ENCODE assay signal across 21 cellular contexts in genomic region chr3:172073262-172073915, GRCh38. TPM values are rescaled to one million over a fixed set of nuclear protein-coding genes. Genes with fewer than 3 reads are reported as not detected.
A peak's percentile ranks its signal among the peaks of the same experiment; 100 is the strongest.
DNase-seq lines count a peak whose midpoint lies in the region; FAIRE-seq and TF ChIP-seq lines count a peak whose summit lies in the region.
"Had no signal": no experiment of that assay in that cellular context is flagged by ENCODE, and none has a peak within 500 bp of the region (broad histone marks: within the 10 kb centered on the region; RNA-seq: fewer than 3 reads in every experiment).

No MANE protein-coding gene starts in this region.

- H2BK5ac ChIP-seq in trophoblast cell (ENCODE audit: low read depth, low read length, poor library complexity) = no peak overlapping the region

- H2BK120ac ChIP-seq in trophoblast cell (ENCODE audit: insufficient read depth, low read length, poor library complexity) = no peak overlapping the region

- H3K4me2 ChIP-seq in astrocyte (ENCODE audit: low read length) (no peak overlapping the region), trophoblast cell (ENCODE audit: low read length) (no peak overlapping the region)
- H3K4me2 ChIP-seq: BLaER1 had no signal

- TF ChIP-seq CTCF in Calu3 (IDR thresholded peaks at IDR 0.05; ENCODE audit: unreplicated experiment) (no peak), astrocyte (IDR thresholded peaks at IDR 0.05; ENCODE audit: insufficient read depth, low read depth, low read length) (no peak), liver (IDR thresholded peaks at IDR 0.05; ENCODE audit: low read depth, low read length, missing input control) (peak; percentile 37)

- no TSS peak for BruUV-seq in Calu3 (replicated peaks; lab: Mats Ljungman, UMichigan)

- peaks cover 22% of the 10 kb centered on the region for H3K36me3 ChIP-seq in astrocyte (ENCODE audit: insufficient read depth, low read length)
- peaks cover 0 to 2% (median under 1%) of the 10 kb centered on the region in 4 donors for H3K36me3 ChIP-seq in liver (ENCODE audit: control insufficient read depth in 4 of 4, insufficient read depth in 3 of 4, low read depth in 1 of 4, low read length in 3 of 4)
- peaks cover 0 to 4% of the 10 kb centered on the region in 2 experiments for H3K36me3 ChIP-seq in trophoblast cell (ENCODE audit: control insufficient read depth in 1 of 2, insufficient read depth in 2 of 2, low read length in 2 of 2)

- H3K27ac ChIP-seq in astrocyte (ENCODE audit: low read depth, low read length) = no peak overlapping the region
- H3K27ac ChIP-seq in liver (ENCODE audit: low read depth in 1 of 2, low read length in 2 of 2) = peak overlapping the region; percentile 74 to 77
- H3K27ac ChIP-seq in trophoblast cell (ENCODE audit: low read depth, low read length) = no peak overlapping the region
- H3K27ac ChIP-seq: BLaER1, SJCRH30 had no signal

- no peak overlapping the region for H3K23ac ChIP-seq in trophoblast cell (ENCODE audit: low read length)

- H3K27ac Mint-ChIP-seq in Calu3 (ENCODE audit: unreplicated experiment) (peak overlapping the region; percentile 17), astrocyte (ENCODE audit: unreplicated experiment) (peak overlapping the region; percentile 6)
- H3K27ac Mint-ChIP-seq: memory B cell had no signal

- no peak overlapping the region for H3K18ac ChIP-seq in trophoblast cell (ENCODE audit: low read length)

- no peak overlapping the region for H4K12ac ChIP-seq in trophoblast cell (ENCODE audit: low read depth, low read length)

- no peak for FAIRE-seq in astrocyte (lab: Jason Lieb, UNC)

- H3K4me1 ChIP-seq in astrocyte (ENCODE audit: insufficient read depth, low read length) = peaks cover 3% of the 10 kb centered on the region
- peaks cover 14 to 76% (median 58%) of the 10 kb centered on the region in 4 donors for H3K4me1 ChIP-seq in liver (ENCODE audit: control insufficient read depth in 4 of 4, insufficient read depth in 4 of 4, low read length in 3 of 4)
- peaks cover 0 to 5% of the 10 kb centered on the region in 2 experiments for H3K4me1 ChIP-seq in trophoblast cell (ENCODE audit: control insufficient read depth in 1 of 2, insufficient read depth in 2 of 2, low read length in 2 of 2)
- H3K4me1 ChIP-seq: BLaER1 had no signal

- H3K9ac ChIP-seq in astrocyte (ENCODE audit: low read length) = no peak overlapping the region
- H3K9ac ChIP-seq in liver (ENCODE audit: low read depth in 1 of 2, low read length in 2 of 2) = peak overlapping the region in 1 of 2 donors; percentile 8
- H3K9ac ChIP-seq in trophoblast cell (ENCODE audit: low read length) = no peak overlapping the region
- H3K9ac ChIP-seq: BLaER1 had no signal

- peak; percentile 4 to 67 for TF ChIP-seq RAD21 in liver (IDR thresholded peaks at IDR 0.05)

- H3K4me3 Mint-ChIP-seq in Calu3 (ENCODE audit: low read depth, unreplicated experiment) (no peak overlapping the region), astrocyte (ENCODE audit: unreplicated experiment) (peak overlapping the region; percentile 29)
- H3K4me3 Mint-ChIP-seq: memory B cell had no signal

- no peak overlapping the region for H2BK12ac ChIP-seq in trophoblast cell (ENCODE audit: low read length)

- H2AK5ac ChIP-seq in trophoblast cell (ENCODE audit: low read length) = no peak overlapping the region

- peaks cover 84% of the 10 kb centered on the region for H3K36me3 Mint-ChIP-seq in Calu3 (ENCODE audit: insufficient read depth, unreplicated experiment)
- H3K36me3 Mint-ChIP-seq in astrocyte (ENCODE audit: low read depth, unreplicated experiment) = peaks cover 7% of the 10 kb centered on the region
- H3K36me3 Mint-ChIP-seq: memory B cell had no signal

- no peaks in the 10 kb centered on the region for H3K27me3 ChIP-seq in astrocyte (ENCODE audit: insufficient read depth, low read length)
- H3K27me3 ChIP-seq in liver (ENCODE audit: control insufficient read depth in 4 of 4, insufficient read depth in 4 of 4, low read length in 3 of 4) = no peaks in the 10 kb centered on the region
- H3K27me3 ChIP-seq in trophoblast cell (ENCODE audit: insufficient read depth, low read length) = no peaks in the 10 kb centered on the region
- H3K27me3 ChIP-seq: BLaER1, SJCRH30 had no signal

- H3K9me3 ChIP-seq in astrocyte (ENCODE audit: insufficient read depth, low read depth, low read length) (no peaks in the 10 kb centered on the region), liver (ENCODE audit: control insufficient read depth in 4 of 4, low read length in 3 of 4) (no peaks in the 10 kb centered on the region), trophoblast cell (ENCODE audit: insufficient read depth, low read depth, low read length) (no peaks in the 10 kb centered on the region)
- H3K9me3 ChIP-seq: BLaER1, SJCRH30 had no signal

- WGBS in liver = 37% methylated on average over 5 of the region's 5 CpGs
- WGBS in trophoblast cell (ENCODE audit: extremely low coverage, insufficient coverage, insufficient read length) = no CpG with 5 or more reads among the region's 5 CpGs

- H2AFZ ChIP-seq in astrocyte (ENCODE audit: low read depth, low read length) (no peak overlapping the region), trophoblast cell (ENCODE audit: insufficient read depth, low read length, poor library complexity) (no peak overlapping the region)

- CTCF ChIA-PET in Calu3 (lab: Charles Lee) = no interaction called here

- DNase-seq in Calu3 (no peak), astrocyte (ENCODE audit: low read depth) (no peak), trophoblast cell (no peak), NCI-H1417 treated with DMSO at 0.1 percent for 48 hours (lab: John Stamatoyannopoulos, UW) (no peak), DMS53 treated with DMSO at 0.1 percent for 48 hours (lab: John Stamatoyannopoulos, UW; ENCODE audit: unreplicated experiment) (no peak), NCI-H748 treated with DMSO at 0.1 percent for 48 hours (lab: John Stamatoyannopoulos, UW) (no peak), NK-92 (lab: John Stamatoyannopoulos, UW; ENCODE audit: unreplicated experiment) (no peak)
- DNase-seq: activated CD4-positive, alpha-beta T cell treated with anti-CD3 and anti-CD28 coated beads, Interleukin-2, amount 50 U/mL, for 4 hours; activated CD4-positive, CD25-positive, alpha-beta regulatory T cell; activated naive CD4-positive, alpha-beta T cell treated with anti-CD3 and anti-CD28 coated beads, Interleukin-2, amount 50 U/mL, for 16 hours; amniotic stem cell; DMS79; GDM1; head of caudate nucleus; Karpas-422; NCI-H510A; SJCRH30; stimulated activated CD4-positive, alpha-beta T cell treated with anti-CD3 and anti-CD28 coated beads, Interleukin-2, amount 100 ng/mL, for 48 hours had no signal

- intact Hi-C loops in Calu3 (cut with micrococcal nuclease; ENCODE audit: unreplicated experiment) = no loop called here

- H4K91ac ChIP-seq in trophoblast cell (ENCODE audit: low read depth, low read length) = no peak overlapping the region

- no peaks in the 10 kb centered on the region for H3K27me3 Mint-ChIP-seq in Calu3 (ENCODE audit: unreplicated experiment)
- H3K27me3 Mint-ChIP-seq in astrocyte (ENCODE audit: low read depth, unreplicated experiment) = no peaks in the 10 kb centered on the region
- H3K27me3 Mint-ChIP-seq: memory B cell had no signal

- no peaks in the 10 kb centered on the region for H3K9me3 Mint-ChIP-seq in Calu3 (ENCODE audit: low read depth, unreplicated experiment)
- H3K9me3 Mint-ChIP-seq in astrocyte (ENCODE audit: unreplicated experiment) = no peaks in the 10 kb centered on the region
- H3K9me3 Mint-ChIP-seq: memory B cell had no signal

- peak overlapping the region; percentile 19 for H3K4ac ChIP-seq in trophoblast cell (ENCODE audit: low read depth, low read length)

- H4K20me1 ChIP-seq in astrocyte (ENCODE audit: insufficient read depth, low read length) = peaks cover 96% of the 10 kb centered on the region

- peaks cover 100% of the 10 kb centered on the region for H3K79me2 ChIP-seq in astrocyte (ENCODE audit: insufficient read depth, low read length)
- H3K79me2 ChIP-seq in trophoblast cell (ENCODE audit: control insufficient read depth, insufficient read depth, low read length, poor library complexity) = peaks cover 4% of the 10 kb centered on the region

- no peaks in the 10 kb centered on the region for H3K79me1 ChIP-seq in trophoblast cell (ENCODE audit: low read length)

- H3K4me3 ChIP-seq in astrocyte (ENCODE audit: insufficient read depth, low read depth, low read length) (no peak overlapping the region), liver (ENCODE audit: low read depth in 1 of 3, low read length in 3 of 3) (no peak overlapping the region), trophoblast cell (ENCODE audit: low read depth, low read length) (no peak overlapping the region)
- H3K4me3 ChIP-seq: BLaER1, SJCRH30 had no signal

- no peak overlapping the region for H4K8ac ChIP-seq in trophoblast cell (ENCODE audit: low read depth, low read length)

- H3K4me1 Mint-ChIP-seq in Calu3 (ENCODE audit: low read depth, unreplicated experiment) (peaks cover 91% of the 10 kb centered on the region), astrocyte (ENCODE audit: low read depth, unreplicated experiment) (peaks cover 64% of the 10 kb centered on the region)
- H3K4me1 Mint-ChIP-seq: memory B cell had no signal

- H3K14ac ChIP-seq in trophoblast cell (ENCODE audit: low read length) = no peak overlapping the region

TF ChIP-seq in liver, 16 proteins besides CTCF, POLR2A, EP300 and RAD21 (continues in another document):
- no peak for TF ChIP-seq FOXA2 (IDR thresholded peaks at IDR 0.05)
- TF ChIP-seq, protein P1, sequence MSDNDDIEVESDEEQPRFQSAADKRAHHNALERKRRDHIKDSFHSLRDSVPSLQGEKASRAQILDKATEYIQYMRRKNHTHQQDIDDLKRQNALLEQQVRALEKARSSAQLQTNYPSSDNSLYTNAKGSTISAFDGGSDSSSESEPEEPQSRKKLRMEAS (IDR thresholded peaks at IDR 0.05) = no peak
- peak; percentile 55 for TF ChIP-seq SP1 (IDR thresholded peaks at IDR 0.05)
- TF ChIP-seq FOXA1 (IDR thresholded peaks at IDR 0.05) = no peak
- TF ChIP-seq RXRA (IDR thresholded peaks at IDR 0.05) = peak; percentile 47 to 48
- no peak for TF ChIP-seq TAF1 (conservative IDR thresholded peaks at IDR 0.05)
- peak; percentile 77 for TF ChIP-seq HNF4G (IDR thresholded peaks at IDR 0.05)
- TF ChIP-seq YY1 (IDR thresholded peaks at IDR 0.05) = peak; percentile 29
- peak in 1 of 2 donors; percentile 31 for TF ChIP-seq JUND (IDR thresholded peaks at IDR 0.05)
- TF ChIP-seq EGR1 (IDR thresholded peaks at IDR 0.05; ENCODE audit: low read depth in 2 of 2) = no peak

RNA-seq across cellular contexts. Expression of gene FNDC3B, which starts 34.0 kb away (rescaled TPM):
- total RNA-seq in Calu3 (2022) = 345 and 453 TPM in 2 replicates
- 327 and 332 TPM in 2 replicates for total RNA-seq in astrocyte
- 10 to 100 TPM; 36.4 to 74.2 TPM for total RNA-seq in liver
- 10 to 100 TPM; 23.3 to 29.4 TPM for polyA plus RNA-seq in liver
- polyA plus RNA-seq in trophoblast cell (2013) = 70.8 and 74.9 TPM in 2 replicates

Comparison
In these comparisons a context has a peak if more than half of its experiments do, and no peak if none do; other contexts are left out.
1. H3K27ac ChIP-seq: peak in liver (2 of 2); none in astrocyte (single experiment) and trophoblast cell (single experiment).